1 cellular context compared by ENCODE assay signal in the genomic region with DNA sequence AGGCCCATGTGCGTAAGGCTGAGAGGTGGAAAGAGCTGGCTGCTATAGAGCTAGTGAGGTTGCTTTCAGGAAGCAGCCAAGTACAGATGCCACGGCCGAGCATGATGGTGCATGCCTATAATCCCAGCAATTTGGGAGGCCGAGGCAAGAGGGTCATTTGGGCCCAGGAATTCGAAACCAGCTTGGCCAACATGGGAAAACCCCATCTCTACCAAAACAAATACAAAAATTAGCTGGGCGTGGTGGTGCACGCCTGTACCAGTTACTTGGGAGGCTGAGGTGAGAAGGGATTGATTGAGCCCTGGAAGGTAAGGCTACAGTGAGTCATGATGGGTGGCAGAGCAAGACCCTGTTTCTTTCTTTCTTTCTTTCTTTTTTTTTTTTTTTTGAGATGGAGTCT.
TF ChIP-seq lines count a peak whose summit lies in the region.

No MANE protein-coding gene starts in this region.

TF ChIP-seq in IMR-90, 13 proteins besides CTCF, POLR2A, EP300 and RAD21:
- TF ChIP-seq MXI1 (IDR thresholded peaks at IDR 0.05; ENCODE audit: borderline replicate concordance, low read depth, low read length), result no peak
- no peak for TF ChIP-seq RFX5 (IDR thresholded peaks at IDR 0.05; ENCODE audit: low read depth, low read length)
- TF ChIP-seq SMC3 (IDR thresholded peaks at IDR 0.05; ENCODE audit: low read depth, low read length), result no peak
- TF ChIP-seq FOS (IDR thresholded peaks at IDR 0.05; ENCODE audit: low read depth, low read length), result no peak
- no peak for TF ChIP-seq CEBPB (IDR thresholded peaks at IDR 0.05; ENCODE audit: low read depth, low read length)
- TF ChIP-seq NFE2L2 (IDR thresholded peaks at IDR 0.05; ENCODE audit: low read depth, low read length), result no peak
- no peak for TF ChIP-seq MAZ (IDR thresholded peaks at IDR 0.05; ENCODE audit: borderline replicate concordance, low read depth, low read length)
- TF ChIP-seq MAFK (IDR thresholded peaks at IDR 0.05; ENCODE audit: low read depth, low read length), result no peak
- TF ChIP-seq, protein P1, sequence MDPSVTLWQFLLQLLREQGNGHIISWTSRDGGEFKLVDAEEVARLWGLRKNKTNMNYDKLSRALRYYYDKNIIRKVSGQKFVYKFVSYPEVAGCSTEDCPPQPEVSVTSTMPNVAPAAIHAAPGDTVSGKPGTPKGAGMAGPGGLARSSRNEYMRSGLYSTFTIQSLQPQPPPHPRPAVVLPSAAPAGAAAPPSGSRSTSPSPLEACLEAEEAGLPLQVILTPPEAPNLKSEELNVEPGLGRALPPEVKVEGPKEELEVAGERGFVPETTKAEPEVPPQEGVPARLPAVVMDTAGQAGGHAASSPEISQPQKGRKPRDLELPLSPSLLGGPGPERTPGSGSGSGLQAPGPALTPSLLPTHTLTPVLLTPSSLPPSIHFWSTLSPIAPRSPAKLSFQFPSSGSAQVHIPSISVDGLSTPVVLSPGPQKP (IDR thresholded peaks at IDR 0.05; ENCODE audit: borderline replicate concordance, low read depth, low read length), result no peak
